7 cellular contexts compared by ENCODE assay signal in the genomic region with DNA sequence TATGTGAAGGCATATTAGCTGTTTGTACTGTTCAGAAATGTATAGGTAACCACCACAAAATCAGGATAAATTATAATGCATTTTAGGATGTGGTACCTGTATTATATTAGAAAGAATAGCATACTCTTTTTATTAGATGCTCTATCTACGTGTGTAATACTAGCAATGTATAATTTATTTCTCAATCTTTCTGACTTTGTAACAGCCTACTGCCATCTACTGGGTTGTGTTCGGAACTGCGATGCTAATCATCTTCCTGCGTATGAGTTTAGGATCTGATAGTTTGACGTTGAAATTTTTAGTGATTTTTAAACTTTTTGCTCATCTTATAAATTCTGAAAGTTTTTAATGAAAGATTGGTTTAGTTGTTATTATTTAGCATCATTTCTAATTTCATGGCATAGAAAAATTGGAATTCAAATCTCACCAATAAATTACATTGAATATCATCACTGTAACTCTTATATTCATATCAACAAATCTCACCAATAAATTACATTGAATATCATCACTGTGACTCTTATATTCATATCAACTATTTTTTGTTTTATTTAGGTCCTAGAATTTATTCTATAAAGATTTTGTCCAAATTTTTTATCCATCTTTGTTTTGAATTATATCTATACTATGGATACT.
DNase-seq lines count a peak whose midpoint lies in the region; ATAC-seq, FAIRE-seq and TF ChIP-seq lines count a peak whose summit lies in the region.

No MANE protein-coding gene starts in this region.

- ATAC-seq in HG03442 (IDR thresholded peaks at IDR 0.05; ENCODE audit: unreplicated experiment), result no peak
- no peak for ATAC-seq in activated naive CD4-positive, alpha-beta T cell treated with anti-CD3 and anti-CD28 coated beads, Interleukin-2, amount 50 U/mL, for 72 hours

- H3K27ac Mint-ChIP-seq in activated naive CD4-positive, alpha-beta T cell treated with anti-CD3 and anti-CD28 coated beads, Interleukin-2, amount 50 U/mL, for 72 hours, result no peak overlapping the region

- no peaks in the 10 kb centered on the region for H3K36me3 Mint-ChIP-seq in activated naive CD4-positive, alpha-beta T cell treated with anti-CD3 and anti-CD28 coated beads, Interleukin-2, amount 50 U/mL, for 72 hours

- TF ChIP-seq CTCF in GM12872 (IDR thresholded peaks at IDR 0.05; ENCODE audit: insufficient read depth, low read depth, low read length), result peak; percentile 43; the same call in 2 of the 3 replicates

- peak; percentile 37 for FAIRE-seq in TTC549 (lab: Jason Lieb, UNC)

- peak; percentile 28 for DNase-seq in HT1080 (ENCODE audit: low read depth)
- peak; percentile 9 for DNase-seq in iPS DF 19.7 (ENCODE audit: low read depth, low spot score)
- no peak for DNase-seq in occipital lobe (lab: John Stamatoyannopoulos, UW)
- no peak for DNase-seq in activated naive CD4-positive, alpha-beta T cell treated with anti-CD3 and anti-CD28 coated beads, Interleukin-2, amount 50 U/mL, for 72 hours (ENCODE audit: low spot score in 2 of 2)

- H3K9me3 Mint-ChIP-seq in activated naive CD4-positive, alpha-beta T cell treated with anti-CD3 and anti-CD28 coated beads, Interleukin-2, amount 50 U/mL, for 72 hours, result peaks cover 0 to 6% of the 10 kb centered on the region in 2 donors

Comparison
In these comparisons a context has a peak if more than half of its experiments do, and no peak if none do; other contexts are left out.
1. DNase-seq: peak in HT1080 (single experiment) and iPS DF 19.7 (single experiment); none in occipital lobe (single experiment) and activated naive CD4-positive, alpha-beta T cell treated with anti-CD3 and anti-CD28 coated beads, Interleukin-2, amount 50 U/mL, for 72 hours (0 of 2).